In the genomic region with DNA sequence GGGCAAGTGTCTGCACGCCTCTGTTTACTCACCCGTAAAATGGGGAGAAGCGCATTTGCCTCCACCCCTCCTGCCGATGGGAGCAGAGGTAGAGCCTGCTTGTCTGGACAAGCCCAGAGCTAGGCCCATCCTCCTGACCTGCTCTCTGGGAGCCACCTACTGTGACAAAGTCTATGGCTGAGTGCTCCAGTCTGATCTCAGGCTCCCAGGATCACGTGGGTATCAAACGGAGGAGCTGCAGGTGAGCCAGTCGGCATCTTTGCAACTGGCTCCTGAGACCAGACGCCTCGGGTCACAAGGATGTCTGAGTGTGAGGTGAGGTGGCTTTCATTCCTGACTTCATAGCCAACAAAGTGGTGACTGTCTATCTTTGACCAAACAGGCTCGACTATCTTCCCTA, we compare ENCODE assay signal across 32 cellular contexts. TPM values are rescaled to one million over a fixed set of nuclear protein-coding genes. Genes with fewer than 3 reads are reported as not detected.
DNase-seq lines count a peak whose midpoint lies in the region; ATAC-seq, FAIRE-seq and TF ChIP-seq lines count a peak whose summit lies in the region.
"Had no signal": no experiment of that assay in that cellular context is flagged by ENCODE, and none has a peak within 500 bp of the region (broad histone marks: within the 10 kb centered on the region; RNA-seq: fewer than 3 reads in every experiment).

No MANE protein-coding gene starts in this region.

- H3K36me3 ChIP-seq in H1 (ENCODE audit: control insufficient read depth in 2 of 4, insufficient read depth in 4 of 4, low read length in 3 of 4) (no peaks in the 10 kb centered on the region; a peak in 1 of 8 replicates), thyroid gland (no peaks in the 10 kb centered on the region)
- H3K36me3 ChIP-seq: esophagus squamous epithelium, left lung, neutrophil, suprapubic skin had no signal

- no peak overlapping the region for H3K4me2 ChIP-seq in H1 (ENCODE audit: insufficient read depth in 1 of 2, low read depth in 2 of 2, low read length in 2 of 2)
- H3K4me2 ChIP-seq: hepatocyte had no signal

- no peaks in the 10 kb centered on the region for H3K79me1 ChIP-seq in H1 (ENCODE audit: low read depth, low read length)

- POLR2A ChIA-PET in H1 (lab: Charles Lee; ENCODE audit: partially characterized antibody) = interaction anchor here (1.1 kb wide), 1 partner anchor 187 kb away, joined by 3 read pairs; no protein-coding TSS in a partner anchor

- intact Hi-C loops in thyroid gland (cut with DNase I) = loop anchor here (5.0 kb wide), 1 partner anchor 250 kb away; no protein-coding TSS in a partner anchor

- no peak overlapping the region for H3K56ac ChIP-seq in H1 (replicated peaks; ENCODE audit: insufficient read length, low read depth, low read length)

- 0 out of 2 replicates have a peak overlapping the region, but pooled peaks have one; percentile 69 for H2AK5ac ChIP-seq in H1 (ENCODE audit: low read depth, low read length)

- no peak for TF ChIP-seq CTCF in H1 (IDR thresholded peaks at IDR 0.05; ENCODE audit: control extremely low read depth in 1 of 3, insufficient read depth in 1 of 3, low read depth in 1 of 3, low read length in 3 of 3)
- TF ChIP-seq CTCF in thyroid gland (IDR thresholded peaks at IDR 0.05) = no peak
- no peak for TF ChIP-seq CTCF in omental fat pad (IDR thresholded peaks at IDR 0.05)

- no peak for TF ChIP-seq RAD21 in H1 (IDR thresholded peaks at IDR 0.05 in 1 of 2, conservative IDR thresholded peaks at IDR 0.05 in 1 of 2; ENCODE audit: low read depth in 2 of 2, low read length in 2 of 2)

- H3K79me2 ChIP-seq in H1 (ENCODE audit: control insufficient read depth in 1 of 2, insufficient read depth in 2 of 2, low read length in 2 of 2) = no peaks in the 10 kb centered on the region
- H3K79me2 ChIP-seq: hepatocyte had no signal

- no peak for ATAC-seq in omental fat pad (ENCODE audit: low FRiP score)
- ATAC-seq: left lung; psoas muscle; stimulated activated memory B cell treated with anti-CD40 and anti-IgM and Interleukin-4, amounts not matched to agents 10 μg/mL and 1 μg/mL and 100 μg/mL, for 72 hours had no signal

- H2BK120ac ChIP-seq in H1 (replicated peaks; ENCODE audit: low read depth, low read length) = no peak overlapping the region

- peaks cover 16 to 52% (median 47%) of the 10 kb centered on the region in 4 experiments for H3K27me3 ChIP-seq in H1 (replicated peaks in 1 of 4; ENCODE audit: control insufficient read depth in 3 of 4, extremely low read depth in 1 of 4, insufficient read depth in 3 of 4, low read length in 3 of 4)
- peaks cover 3% of the 10 kb centered on the region for H3K27me3 ChIP-seq in thyroid gland

- H3K14ac ChIP-seq in H1 (ENCODE audit: insufficient read length) = no peak overlapping the region

- TF ChIP-seq EP300 in H1 (IDR thresholded peaks at IDR 0.05; ENCODE audit: borderline replicate concordance in 1 of 2, low read depth in 2 of 2, low read length in 2 of 2) = no peak

- no peak overlapping the region for H2BK5ac ChIP-seq in H1 (ENCODE audit: low read depth, low read length)

- FAIRE-seq in H1 (lab: Jason Lieb, UNC) = no peak
- FAIRE-seq: frontal cortex, urothelium cell line had no signal

- no peak overlapping the region for H2AFZ ChIP-seq in H1 (ENCODE audit: low read length)
- H2AFZ ChIP-seq: hepatocyte had no signal

- H3K4ac ChIP-seq in H1 (replicated peaks; ENCODE audit: insufficient read length, low read depth, low read length) = no peak overlapping the region

- 85% methylated on average over 10 of the region's 10 CpGs; no CpG with 5 or more reads in 1 of the 2 experiments for WGBS in H1 (ENCODE audit: extremely low coverage in 1 of 2, insufficient coverage in 1 of 2, insufficient read length in 1 of 2, insufficient replicate concordance in 2 of 2, low coverage in 1 of 2, low lambda C conversion rate in 2 of 2, missing lambda C conversion rate in 1 of 2), 2 experiments
- WGBS in thyroid gland, 2 donors = 67 to 74% methylated on average over 8 to 10 of the region's 10 CpGs

- H3K23me2 ChIP-seq in H1 (ENCODE audit: low read depth, low read length) = peaks cover 12% of the 10 kb centered on the region; the same call in 1 of the 2 replicates

- H2BK20ac ChIP-seq in H1 (ENCODE audit: low read length) = no peak overlapping the region

- DNase-seq in NCI-H1105 treated with DMSO at 0.1 percent for 48 hours (lab: John Stamatoyannopoulos, UW) (peak; percentile 18), NCI-H1105 (lab: John Stamatoyannopoulos, UW) (no peak), NCI-H187 treated with DMSO at 0.1 percent for 48 hours (lab: John Stamatoyannopoulos, UW) (peak; percentile 43), H1 (ENCODE audit: low read depth in 1 of 2, low spot score in 2 of 2) (no peak), thyroid gland (peak; percentile 27 to 43), AG08395 (ENCODE audit: low spot score) (no peak), omental fat pad (ENCODE audit: low spot score) (no peak), SIG-M5 treated with dmso at 0.1 percent for 504 hours (lab: John Stamatoyannopoulos, UW; ENCODE audit: unreplicated experiment) (no peak)
- DNase-seq: activated CD4-positive, alpha-beta T cell treated with anti-CD3 and anti-CD28 coated beads for 48 hours; activated CD8-positive, alpha-beta memory T cell treated with anti-CD3 and anti-CD28 coated beads for 24 hours; activated effector memory CD4-positive, alpha-beta T cell treated with anti-CD3 and anti-CD28 coated beads, Interleukin-2, amount 50 U/mL, for 16 hours; activated naive CD8-positive, alpha-beta T cell treated with anti-CD3 and anti-CD28 coated beads for 36 hours; aorta; caudate nucleus; CD4-positive, CD25-positive, alpha-beta regulatory T cell; cortex of kidney; esophagus squamous epithelium; H7; left lung; MM.1S; NCI-H1694; NCI-H774; psoas muscle; stimulated activated CD4-positive, alpha-beta T cell treated with anti-CD3 and anti-CD28 coated beads, Interleukin-4, amount 100 ng/mL, for 4 hours; T-helper 2 cell had no signal

- H3K4me3 ChIP-seq in H1 (ENCODE audit: extremely low read depth in 1 of 4, insufficient read depth in 2 of 4, low read depth in 3 of 4, low read length in 4 of 4) (no peak overlapping the region), thyroid gland (replicated peaks in 1 of 3) (no peak overlapping the region)
- H3K4me3 ChIP-seq: esophagus squamous epithelium, hepatocyte, left lung, psoas muscle, suprapubic skin had no signal

- CTCF ChIA-PET in H1 (lab: Charles Lee; ENCODE audit: partially characterized antibody) = interaction anchor here (0.9 to 5.3 kb wide), 14 partner anchors 9 to 527 kb away, joined by 3 to 34 read pairs (median 6); partner anchors contain the start of gene LRRK1

- no peak overlapping the region for H4K8ac ChIP-seq in H1 (ENCODE audit: extremely low read depth, insufficient read depth, low read length)

- no peak overlapping the region for H3K9ac ChIP-seq in H1 (replicated peaks in 1 of 4; ENCODE audit: extremely low read depth in 1 of 4, low read depth in 3 of 4, low read length in 3 of 4)

- no peak overlapping the region for H4K5ac ChIP-seq in H1 (ENCODE audit: insufficient read length, low read depth, low read length)

- peak overlapping the region; percentile 69; the same call in 1 of the 2 replicates for H2BK12ac ChIP-seq in H1 (ENCODE audit: low read depth, low read length)

- H3K4me1 ChIP-seq in H1 (replicated peaks in 1 of 4; ENCODE audit: control insufficient read depth in 3 of 4, insufficient read depth in 4 of 4, low read length in 3 of 4) (peaks cover 0 to 13% (median 8%) of the 10 kb centered on the region in 4 experiments; a peak in 5 of 7 replicates), thyroid gland (peaks cover 0 to 15% of the 10 kb centered on the region in 2 donors)
- H3K4me1 ChIP-seq: psoas muscle had no signal

- no peak overlapping the region for H4K91ac ChIP-seq in H1 (replicated peaks; ENCODE audit: insufficient read length, low read length)

- H3K9me3 ChIP-seq in H1 (ENCODE audit: insufficient read depth in 2 of 2, low read depth in 1 of 2, low read length in 1 of 2) = no peaks in the 10 kb centered on the region
- H3K9me3 ChIP-seq in thyroid gland = no peaks in the 10 kb centered on the region
- H3K9me3 ChIP-seq: esophagus squamous epithelium, left lung, neutrophil, psoas muscle, suprapubic skin had no signal

- no peak overlapping the region for H2BK15ac ChIP-seq in H1 (ENCODE audit: low read length)

- no peaks in the 10 kb centered on the region for H4K20me1 ChIP-seq in H1 (replicated peaks in 1 of 2; ENCODE audit: control insufficient read depth in 1 of 2, insufficient read depth in 2 of 2, low read length in 2 of 2)

- TF ChIP-seq POLR2A in H1 (IDR thresholded peaks at IDR 0.05; ENCODE audit: control extremely low read depth in 1 of 2, low read depth in 2 of 2, low read length in 2 of 2) = no peak
- no peak for TF ChIP-seq POLR2A in thyroid gland (IDR thresholded peaks at IDR 0.05)

- no peak overlapping the region for H3K23ac ChIP-seq in H1 (ENCODE audit: insufficient read length)

- H3K27ac ChIP-seq in H1 (ENCODE audit: low read depth, low read length) = no peak overlapping the region
- no peak overlapping the region for H3K27ac ChIP-seq in thyroid gland
- H3K27ac ChIP-seq: esophagus squamous epithelium, hepatocyte, left lung, neutrophil, psoas muscle, suprapubic skin had no signal

- no peak overlapping the region for H3K18ac ChIP-seq in H1 (ENCODE audit: extremely low read depth, low read length)

RNA-seq across cellular contexts. Expression of gene ALDH1A3, which starts 2.1 kb away (rescaled TPM):
- 5.5 and 5.7 TPM in 2 replicates for total RNA-seq in H1 (2021; fragmentation: NEBNext Ultra II Directional; extraction: Animal tissue kit (Norgen Biotek cat#: 25700))
- polyA plus RNA-seq in H1 (2011; rRNA removed) = 2.2 and 2.5 TPM in 2 replicates
- polyA plus RNA-seq in H1 (2011; cell fraction: cytosol; rRNA removed) = 3.3 TPM
- polyA plus RNA-seq in H1 (2011; cell fraction: nucleus; rRNA removed) = 3.8 TPM
- 4.0 to 4.8 TPM (median 4.4 TPM) in 4 replicates for polyA plus RNA-seq in H1 (2012, experiment 1 of 2)
- 0.67 TPM for polyA plus RNA-seq in H1 (2012, experiment 2 of 2)
- polyA plus RNA-seq in H1 (2013, experiment 1 of 2) = 3.2 TPM
- polyA plus RNA-seq in H1 (2013, experiment 2 of 2) = 4.1 TPM
- 2.0 and 4.1 TPM in 2 replicates for polyA minus RNA-seq in H1 (2011; rRNA and poly(A)+ RNA removed)
- 4.7 TPM for polyA minus RNA-seq in H1 (2011; cell fraction: cytosol; rRNA and poly(A)+ RNA removed)
- polyA minus RNA-seq in H1 (2011; cell fraction: nucleus; rRNA and poly(A)+ RNA removed) = 6.1 TPM
- 10 to 100 TPM in 1 of 4 donors, 1 to 10 TPM in 3; 7.1 to 17.9 (median 8.5) TPM for total RNA-seq in thyroid gland
- total RNA-seq in omental fat pad = 1,000 to 10,000 TPM in 1 of 4 donors, 100 to 1,000 TPM in 2, 10 to 100 TPM in 1; 61.3 to 1,088 (median 519) TPM
- total RNA-seq: activated naive CD8-positive, alpha-beta T cell treated with anti-CD3 and anti-CD28 coated beads for 36 hours; CD4-positive, CD25-positive, alpha-beta regulatory T cell; myocyte had no signal
- polyA plus RNA-seq: CD4-positive, CD25-positive, alpha-beta regulatory T cell had no signal

RNA-seq across cellular contexts. Expression of gene LRRK1, which starts 41.6 kb away (rescaled TPM):
- 3.4 and 3.6 TPM in 2 replicates for total RNA-seq in H1 (2021; fragmentation: NEBNext Ultra II Directional; extraction: Animal tissue kit (Norgen Biotek cat#: 25700))
- 1.2 and 1.9 TPM in 2 replicates for polyA plus RNA-seq in H1 (2011; rRNA removed)
- 1.2 TPM for polyA plus RNA-seq in H1 (2011; cell fraction: cytosol; rRNA removed)
- polyA plus RNA-seq in H1 (2011; cell fraction: nucleus; rRNA removed) = 3.1 TPM
- 1.8 to 2.6 TPM (median 1.9 TPM) in 4 replicates for polyA plus RNA-seq in H1 (2012, experiment 1 of 2)
- polyA plus RNA-seq in H1 (2012, experiment 2 of 2) = 0.97 TPM
- polyA plus RNA-seq in H1 (2013, experiment 1 of 2) = 1.5 TPM
- polyA plus RNA-seq in H1 (2013, experiment 2 of 2) = 1.3 TPM
- 1.5 and 2.1 TPM in 2 replicates for polyA minus RNA-seq in H1 (2011; rRNA and poly(A)+ RNA removed)
- 2.3 TPM for polyA minus RNA-seq in H1 (2011; cell fraction: cytosol; rRNA and poly(A)+ RNA removed)
- 3.8 TPM for polyA minus RNA-seq in H1 (2011; cell fraction: nucleus; rRNA and poly(A)+ RNA removed)
- total RNA-seq in thyroid gland (10 to 100 TPM in 1 of 4 donors, 1 to 10 TPM in 3; 7.1 to 29.3 (median 8.5) TPM), omental fat pad (10 to 100 TPM in 3 of 4 donors, 1 to 10 TPM in 1; 9.4 to 35.5 (median 16.9) TPM)

Comparison
In these comparisons a context has a peak if more than half of its experiments do, and no peak if none do; other contexts are left out.
1. DNase-seq: peak in NCI-H1105 treated with DMSO at 0.1 percent for 48 hours (single experiment), NCI-H187 treated with DMSO at 0.1 percent for 48 hours (single experiment) and thyroid gland (2 of 2); none in NCI-H1105 (single experiment), H1 (0 of 2), AG08395 (single experiment), omental fat pad (single experiment) and SIG-M5 treated with dmso at 0.1 percent for 504 hours (single experiment).